ENCODE assay signal across 29 cellular contexts in genomic region chr20:38040276-38040675, GRCh38.
"Had no signal": no experiment of that assay in that cellular context is flagged by ENCODE, and none has a peak within 500 bp of the region (broad histone marks: within the 10 kb centered on the region; RNA-seq: fewer than 3 reads in every experiment).

No MANE protein-coding gene starts in this region.

- H3K27me3 ChIP-seq: esophagus muscularis mucosa, foreskin keratinocyte, gastroesophageal sphincter, heart left ventricle, hepatocyte, neural progenitor cell, right atrium auricular region, suprapubic skin, transverse colon, upper lobe of right lung, uterus had no signal

- H3K4me3 ChIP-seq: esophagus muscularis mucosa, gastroesophageal sphincter, heart left ventricle, hepatocyte, neural progenitor cell, prostate gland, right atrium auricular region, smooth muscle cell, suprapubic skin, transverse colon, upper lobe of right lung, uterus had no signal

- DNase-seq: effector CD8-positive, alpha-beta T cell; endodermal cell; foreskin keratinocyte; heart left ventricle; kidney; mesenchymal stem cell; midbrain; naive thymus-derived CD4-positive, alpha-beta T cell; stimulated activated CD4-positive, alpha-beta T cell treated with anti-CD3 and anti-CD28 coated beads, Interleukin-12 subunit alpha, Interleukin-12 subunit beta, amount 100 ng/mL, for 4 hours; stimulated activated CD4-positive, alpha-beta T cell treated with anti-CD3 and anti-CD28 coated beads, Interleukin-1b, Interleukin-23, amount 100 ng/mL, for 48 hours; stimulated activated CD4-positive, alpha-beta T cell treated with anti-CD3 and anti-CD28 coated beads, Interleukin-4, amount 100 ng/mL, for 1 hour; stimulated activated CD8-positive, alpha-beta memory T cell treated with anti-CD3 and anti-CD28 coated beads, Interleukin-4, amount 100 ng/mL, for 48 hours; stimulated activated naive CD4-positive, alpha-beta T cell; stimulated activated naive CD8-positive, alpha-beta T cell treated with anti-CD3 and anti-CD28 coated beads, Interleukin-15, amount 100 ng/mL, for 72 hours; transverse colon; upper lobe of right lung; uterus had no signal

- H3K9ac ChIP-seq: neural progenitor cell had no signal

- FAIRE-seq: kidney had no signal

- H3K9me3 Mint-ChIP-seq: dendritic cell treated with granulocyte-macrophage colony-stimulating factor and Interleukin-4, amounts not matched to agents 40 ng/mL and 50 ng/mL, for 4 days; endodermal cell; naive thymus-derived CD4-positive, alpha-beta T cell; nephron; neural progenitor cell; stimulated activated naive CD8-positive, alpha-beta T cell treated with anti-CD3 and anti-CD28 coated beads, Interleukin-15, amount 100 ng/mL, for 72 hours had no signal

- H3K27me3 Mint-ChIP-seq: dendritic cell treated with granulocyte-macrophage colony-stimulating factor and Interleukin-4, amounts not matched to agents 40 ng/mL and 50 ng/mL, for 4 days; naive thymus-derived CD4-positive, alpha-beta T cell; stimulated activated naive CD8-positive, alpha-beta T cell treated with anti-CD3 and anti-CD28 coated beads, Interleukin-15, amount 100 ng/mL, for 72 hours had no signal

- H3K27ac Mint-ChIP-seq: dendritic cell treated with granulocyte-macrophage colony-stimulating factor and Interleukin-4, amounts not matched to agents 40 ng/mL and 50 ng/mL, for 4 days; endodermal cell; naive thymus-derived CD4-positive, alpha-beta T cell; nephron; neural progenitor cell; stimulated activated naive CD8-positive, alpha-beta T cell treated with anti-CD3 and anti-CD28 coated beads, Interleukin-15, amount 100 ng/mL, for 72 hours had no signal

- H3K9me3 ChIP-seq: esophagus muscularis mucosa, gastroesophageal sphincter, heart left ventricle, prostate gland, right atrium auricular region, suprapubic skin, transverse colon, upper lobe of right lung, uterus had no signal

- H2AFZ ChIP-seq: hepatocyte, neural progenitor cell had no signal

- H3K4me1 Mint-ChIP-seq: endodermal cell had no signal

- H3K36me3 ChIP-seq: prostate gland, uterus had no signal

- H3K4me1 ChIP-seq: neural progenitor cell had no signal

- H3K4me2 ChIP-seq: hepatocyte, neural progenitor cell, smooth muscle cell had no signal

- H3K4me3 Mint-ChIP-seq: dendritic cell treated with granulocyte-macrophage colony-stimulating factor and Interleukin-4, amounts not matched to agents 40 ng/mL and 50 ng/mL, for 4 days; endodermal cell; nephron; neural progenitor cell; stimulated activated naive CD8-positive, alpha-beta T cell treated with anti-CD3 and anti-CD28 coated beads, Interleukin-15, amount 100 ng/mL, for 72 hours had no signal

- H3K27ac ChIP-seq: esophagus muscularis mucosa, foreskin keratinocyte, gastroesophageal sphincter, heart left ventricle, hepatocyte, neural progenitor cell, prostate gland, right atrium auricular region, suprapubic skin, transverse colon, upper lobe of right lung, uterus had no signal

- ATAC-seq: foreskin keratinocyte; gastroesophageal sphincter; heart left ventricle; left lobe of liver; naive thymus-derived CD4-positive, alpha-beta T cell; sciatic nerve; stimulated activated naive CD8-positive, alpha-beta T cell treated with anti-CD3 and anti-CD28 coated beads, Interleukin-15, amount 100 ng/mL, for 72 hours; upper lobe of right lung had no signal
